1 cellular context compared by ENCODE assay signal in genomic region chr2:158725496-158725895, GRCh38.
TF ChIP-seq lines count a peak whose summit lies in the region.

No MANE protein-coding gene starts in this region.

TF ChIP-seq in WTC11, 78 proteins besides CTCF, POLR2A, EP300 and RAD21 (continued from another document):
- no peak for TF ChIP-seq AR (CRISPR knock-in tag; IDR thresholded peaks at IDR 0.05)
- no peak for TF ChIP-seq ZNF532 (CRISPR knock-in tag; IDR thresholded peaks at IDR 0.05; ENCODE audit: borderline replicate concordance)
